In the genomic region with DNA sequence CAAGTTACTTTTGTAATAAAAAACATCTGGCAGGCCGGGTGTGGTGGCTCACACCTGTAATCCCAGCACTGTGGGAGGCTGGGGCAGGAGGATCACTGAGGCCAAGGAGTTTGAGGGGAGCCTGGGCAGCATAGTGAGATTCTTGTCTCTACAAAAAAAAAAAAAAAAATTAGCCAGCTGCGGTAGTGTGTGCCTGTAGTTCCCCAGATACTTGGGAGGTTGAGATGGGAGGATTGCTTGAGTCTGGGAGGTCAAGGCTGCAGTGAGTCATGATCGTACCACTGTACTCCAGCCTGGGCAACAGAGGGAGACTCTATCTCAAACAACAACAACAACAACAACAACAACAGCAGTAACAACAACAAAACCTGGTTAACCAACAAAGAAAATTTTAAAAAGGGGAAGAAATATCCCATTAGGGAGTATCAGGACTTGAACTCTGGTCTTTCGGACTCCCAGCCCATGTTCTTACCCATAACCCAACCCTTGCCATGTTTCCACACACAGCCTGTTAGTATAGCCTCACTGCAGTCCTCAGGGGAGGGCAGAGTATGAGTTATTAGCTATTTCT, we compare ENCODE assay signal across 2 cellular contexts.
TF ChIP-seq lines count a peak whose summit lies in the region.

No MANE protein-coding gene starts in this region.

TF ChIP-seq in HEK293, 187 proteins besides CTCF, POLR2A, EP300 and RAD21:
- no peak for TF ChIP-seq SCRT2 (tag by site-specific recombination; IDR thresholded peaks at IDR 0.05)
- TF ChIP-seq ZNF121 (tag by site-specific recombination; IDR thresholded peaks at IDR 0.05) = peak; percentile 32; the same call in 1 of the 2 replicates
- TF ChIP-seq, protein P1, sequence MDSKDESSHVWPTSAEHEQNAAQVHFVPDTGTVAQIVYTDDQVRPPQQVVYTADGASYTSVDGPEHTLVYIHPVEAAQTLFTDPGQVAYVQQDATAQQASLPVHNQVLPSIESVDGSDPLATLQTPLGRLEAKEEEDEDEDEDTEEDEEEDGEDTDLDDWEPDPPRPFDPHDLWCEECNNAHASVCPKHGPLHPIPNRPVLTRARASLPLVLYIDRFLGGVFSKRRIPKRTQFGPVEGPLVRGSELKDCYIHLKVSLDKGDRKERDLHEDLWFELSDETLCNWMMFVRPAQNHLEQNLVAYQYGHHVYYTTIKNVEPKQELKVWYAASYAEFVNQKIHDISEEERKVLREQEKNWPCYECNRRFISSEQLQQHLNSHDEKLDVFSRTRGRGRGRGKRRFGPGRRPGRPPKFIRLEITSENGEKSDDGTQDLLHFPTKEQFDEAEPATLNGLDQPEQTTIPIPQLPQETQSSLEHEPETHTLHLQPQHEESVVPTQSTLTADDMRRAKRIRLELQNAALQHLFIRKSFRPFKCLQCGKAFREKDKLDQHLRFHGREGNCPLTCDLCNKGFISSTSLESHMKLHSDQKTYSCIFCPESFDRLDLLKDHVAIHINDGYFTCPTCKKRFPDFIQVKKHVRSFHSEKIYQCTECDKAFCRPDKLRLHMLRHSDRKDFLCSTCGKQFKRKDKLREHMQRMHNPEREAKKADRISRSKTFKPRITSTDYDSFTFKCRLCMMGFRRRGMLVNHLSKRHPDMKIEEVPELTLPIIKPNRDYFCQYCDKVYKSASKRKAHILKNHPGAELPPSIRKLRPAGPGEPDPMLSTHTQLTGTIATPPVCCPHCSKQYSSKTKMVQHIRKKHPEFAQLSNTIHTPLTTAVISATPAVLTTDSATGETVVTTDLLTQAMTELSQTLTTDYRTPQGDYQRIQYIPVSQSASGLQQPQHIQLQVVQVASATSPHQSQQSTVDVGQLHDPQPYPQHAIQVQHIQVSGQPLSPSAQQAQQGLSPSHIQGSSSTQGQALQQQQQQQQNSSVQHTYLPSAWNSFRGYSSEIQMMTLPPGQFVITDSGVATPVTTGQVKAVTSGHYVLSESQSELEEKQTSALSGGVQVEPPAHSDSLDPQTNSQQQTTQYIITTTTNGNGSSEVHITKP (tag by site-specific recombination; IDR thresholded peaks at IDR 0.05) = peak; percentile 96
- no peak for TF ChIP-seq SP7 (tag by site-specific recombination; IDR thresholded peaks at IDR 0.05)
- TF ChIP-seq ZNF223 (tag by site-specific recombination; IDR thresholded peaks at IDR 0.05) = no peak
- TF ChIP-seq, protein P2, sequence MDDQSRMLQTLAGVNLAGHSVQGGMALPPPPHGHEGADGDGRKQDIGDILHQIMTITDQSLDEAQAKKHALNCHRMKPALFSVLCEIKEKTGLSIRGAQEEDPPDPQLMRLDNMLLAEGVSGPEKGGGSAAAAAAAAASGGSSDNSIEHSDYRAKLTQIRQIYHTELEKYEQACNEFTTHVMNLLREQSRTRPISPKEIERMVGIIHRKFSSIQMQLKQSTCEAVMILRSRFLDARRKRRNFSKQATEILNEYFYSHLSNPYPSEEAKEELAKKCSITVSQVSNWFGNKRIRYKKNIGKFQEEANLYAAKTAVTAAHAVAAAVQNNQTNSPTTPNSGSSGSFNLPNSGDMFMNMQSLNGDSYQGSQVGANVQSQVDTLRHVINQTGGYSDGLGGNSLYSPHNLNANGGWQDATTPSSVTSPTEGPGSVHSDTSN (CRISPR knock-in tag; IDR thresholded peaks at IDR 0.05) = no peak
- peak; percentile 43; the same call in 1 of the 2 replicates for TF ChIP-seq WT1 (tag by site-specific recombination; IDR thresholded peaks at IDR 0.05)
- no peak for TF ChIP-seq ZBTB48 (tag by site-specific recombination; IDR thresholded peaks at IDR 0.05)
- TF ChIP-seq ZSCAN30 (tag by site-specific recombination; IDR thresholded peaks at IDR 0.05) = no peak
- no peak for TF ChIP-seq ZNF433 (tag by site-specific recombination; IDR thresholded peaks at IDR 0.05; ENCODE audit: low read depth)
- TF ChIP-seq, protein P3, sequence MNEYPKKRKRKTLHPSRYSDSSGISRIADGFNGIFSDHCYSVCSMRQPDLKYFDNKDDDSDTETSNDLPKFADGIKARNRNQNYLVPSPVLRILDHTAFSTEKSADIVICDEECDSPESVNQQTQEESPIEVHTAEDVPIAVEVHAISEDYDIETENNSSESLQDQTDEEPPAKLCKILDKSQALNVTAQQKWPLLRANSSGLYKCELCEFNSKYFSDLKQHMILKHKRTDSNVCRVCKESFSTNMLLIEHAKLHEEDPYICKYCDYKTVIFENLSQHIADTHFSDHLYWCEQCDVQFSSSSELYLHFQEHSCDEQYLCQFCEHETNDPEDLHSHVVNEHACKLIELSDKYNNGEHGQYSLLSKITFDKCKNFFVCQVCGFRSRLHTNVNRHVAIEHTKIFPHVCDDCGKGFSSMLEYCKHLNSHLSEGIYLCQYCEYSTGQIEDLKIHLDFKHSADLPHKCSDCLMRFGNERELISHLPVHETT (tag by site-specific recombination; IDR thresholded peaks at IDR 0.05) = no peak
- TF ChIP-seq ZNF202 (tag by site-specific recombination; IDR thresholded peaks at IDR 0.05; ENCODE audit: borderline replicate concordance) = no peak
- TF ChIP-seq GLI2 (tag by site-specific recombination; IDR thresholded peaks at IDR 0.05; ENCODE audit: borderline replicate concordance, low read depth) = no peak
- no peak for TF ChIP-seq BCL11B (tag by site-specific recombination; IDR thresholded peaks at IDR 0.05; ENCODE audit: low read depth)
- no peak for TF ChIP-seq ZNF747 (tag by site-specific recombination; IDR thresholded peaks at IDR 0.05)
- TF ChIP-seq ZFP3 (tag by site-specific recombination; IDR thresholded peaks at IDR 0.05; ENCODE audit: low read depth) = no peak
- TF ChIP-seq ZNF221 (tag by site-specific recombination; IDR thresholded peaks at IDR 0.05; ENCODE audit: borderline replicate concordance) = no peak
- TF ChIP-seq ZBTB10 (tag by site-specific recombination; IDR thresholded peaks at IDR 0.05) = no peak

TF ChIP-seq in H1, 55 proteins besides CTCF, POLR2A, EP300 and RAD21:
- TF ChIP-seq, protein P4, sequence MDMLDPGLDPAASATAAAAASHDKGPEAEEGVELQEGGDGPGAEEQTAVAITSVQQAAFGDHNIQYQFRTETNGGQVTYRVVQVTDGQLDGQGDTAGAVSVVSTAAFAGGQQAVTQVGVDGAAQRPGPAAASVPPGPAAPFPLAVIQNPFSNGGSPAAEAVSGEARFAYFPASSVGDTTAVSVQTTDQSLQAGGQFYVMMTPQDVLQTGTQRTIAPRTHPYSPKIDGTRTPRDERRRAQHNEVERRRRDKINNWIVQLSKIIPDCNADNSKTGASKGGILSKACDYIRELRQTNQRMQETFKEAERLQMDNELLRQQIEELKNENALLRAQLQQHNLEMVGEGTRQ (IDR thresholded peaks at IDR 0.05; ENCODE audit: low read length) = no peak
- TF ChIP-seq TBP (IDR thresholded peaks at IDR 0.05; ENCODE audit: low read depth, low read length) = peak; percentile 47; the same call in 1 of the 2 replicates
